ENCODE assay signal across 14 cellular contexts in the genomic region with DNA sequence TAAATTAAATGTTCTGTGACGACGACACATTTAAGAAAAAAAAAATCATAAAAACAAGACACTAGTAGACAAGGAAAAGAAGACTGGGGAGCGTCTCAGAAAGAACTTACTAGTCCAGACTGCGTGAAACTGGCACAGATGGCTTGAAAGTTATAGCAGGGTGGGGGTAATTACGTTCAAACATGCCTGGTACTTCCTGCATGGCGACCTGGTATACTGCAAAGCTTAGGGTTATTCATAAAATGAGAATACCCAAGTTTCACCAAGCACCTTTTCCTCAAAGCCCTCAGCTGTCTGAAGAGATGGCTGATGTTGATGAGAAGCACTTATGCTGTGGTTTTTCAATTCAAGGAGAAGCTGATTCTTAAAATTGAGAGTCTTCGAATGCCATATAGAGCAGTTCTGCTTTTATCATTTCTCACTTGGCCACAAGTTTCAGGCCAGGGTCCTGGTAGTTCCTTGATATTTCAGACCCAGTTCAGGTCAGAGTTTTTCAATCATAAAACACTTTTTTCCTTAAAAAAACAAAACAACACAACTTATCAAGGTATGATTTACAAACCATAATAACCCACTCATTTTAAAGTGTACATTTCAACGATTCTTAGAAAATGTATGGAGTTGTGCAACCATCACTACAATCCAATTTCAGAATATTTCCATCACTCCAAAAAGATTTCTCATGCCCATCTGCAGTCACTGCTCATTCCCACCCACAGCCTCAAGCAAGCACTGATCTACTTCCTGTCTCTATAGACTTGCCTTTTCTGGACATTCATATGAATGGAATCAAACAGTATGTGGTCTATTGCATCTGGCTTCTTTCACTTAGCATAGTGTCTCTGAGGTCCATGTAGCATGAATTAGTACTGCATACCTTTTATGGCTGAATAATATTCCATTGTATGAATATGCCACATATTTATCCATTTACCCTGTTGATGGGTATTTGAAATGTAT. TPM values are rescaled to one million over a fixed set of nuclear protein-coding genes. Genes with fewer than 3 reads are reported as not detected.
DNase-seq lines count a peak whose midpoint lies in the region; ATAC-seq lines count a peak whose summit lies in the region.
"Had no signal": no experiment of that assay in that cellular context is flagged by ENCODE, and none has a peak within 500 bp of the region (broad histone marks: within the 10 kb centered on the region; RNA-seq: fewer than 3 reads in every experiment).

No MANE protein-coding gene starts in this region.

- peak overlapping the region; percentile 0 for H3K9ac ChIP-seq in skeletal muscle satellite cell (ENCODE audit: low read depth, low read length)
- H3K9ac ChIP-seq: neural progenitor cell had no signal

- no peak for DNase-seq in activated T-cell treated with anti-CD3 and anti-CD28 coated beads, Interleukin-2, amount 50 U/mL, for 72 hours
- no peak for DNase-seq in activated T-cell treated with anti-CD3 and anti-CD28 coated beads, Interleukin-2, amount 50 U/mL, for 24 hours
- DNase-seq in NCI-H524 treated with DMSO at 0.1 percent for 48 hours (lab: John Stamatoyannopoulos, UW) (peak; percentile 20), iPS-NIHi11 (ENCODE audit: low spot score) (no peak), pons (ENCODE audit: low spot score) (no peak), cerebellar cortex (ENCODE audit: low spot score) (no peak)
- no peak for DNase-seq in activated T-helper 2 cell treated with anti-CD3 and anti-CD28 coated beads, Interferon-gamma antibody, Interleukin-2, Interleukin-4, amounts not matched to agents 10 μg/mL and 5 μg/mL and 100 μg/mL, durations not matched to agents 14 hours and 24 hours and 36 hours (ENCODE audit: low spot score)
- DNase-seq: amniotic stem cell, DMS153, gastrocnemius medialis had no signal

- H3K9me3 Mint-ChIP-seq in activated T-cell treated with anti-CD3 and anti-CD28 coated beads, Interleukin-2, amount 50 U/mL, for 72 hours: no peaks in the 10 kb centered on the region
- H3K9me3 Mint-ChIP-seq in activated T-cell treated with anti-CD3 and anti-CD28 coated beads, Interleukin-2, amount 50 U/mL, for 24 hours: no peaks in the 10 kb centered on the region
- H3K9me3 Mint-ChIP-seq in activated T-helper 2 cell treated with anti-CD3 and anti-CD28 coated beads, Interferon-gamma antibody, Interleukin-2, Interleukin-4, amounts not matched to agents 10 μg/mL and 5 μg/mL and 100 μg/mL, durations not matched to agents 14 hours and 24 hours and 36 hours: no peaks in the 10 kb centered on the region
- H3K9me3 Mint-ChIP-seq: neural progenitor cell had no signal

- no peaks in the 10 kb centered on the region for H3K9me3 ChIP-seq in skeletal muscle satellite cell (replicated peaks; ENCODE audit: low read length)
- H3K9me3 ChIP-seq: gastrocnemius medialis, HAP-1 had no signal

- intact Hi-C loops in activated T-helper 2 cell treated with anti-CD3 and anti-CD28 coated beads, Interferon-gamma antibody, Interleukin-2, Interleukin-4, amounts not matched to agents 10 μg/mL and 5 μg/mL and 100 μg/mL, durations not matched to agents 14 hours and 24 hours and 36 hours (cut with micrococcal nuclease): no loop called here

- no peaks in the 10 kb centered on the region for H3K27me3 ChIP-seq in skeletal muscle satellite cell (ENCODE audit: control insufficient read depth, insufficient read depth, low read length)
- H3K27me3 ChIP-seq: gastrocnemius medialis, neural progenitor cell had no signal

- no peaks in the 10 kb centered on the region for H3K36me3 ChIP-seq in skeletal muscle satellite cell (ENCODE audit: insufficient read depth, low read length)
- H3K36me3 ChIP-seq: gastrocnemius medialis, HAP-1, neural progenitor cell had no signal

- peak overlapping the region; percentile 2 for H3K4me3 ChIP-seq in skeletal muscle satellite cell (ENCODE audit: low read length)
- H3K4me3 ChIP-seq: gastrocnemius medialis, HAP-1, neural progenitor cell, skin epidermis had no signal

- peaks cover 10% of the 10 kb centered on the region for H3K4me1 Mint-ChIP-seq in activated T-cell treated with anti-CD3 and anti-CD28 coated beads, Interleukin-2, amount 50 U/mL, for 72 hours (ENCODE audit: low read depth)
- H3K4me1 Mint-ChIP-seq in activated T-cell treated with anti-CD3 and anti-CD28 coated beads, Interleukin-2, amount 50 U/mL, for 24 hours (ENCODE audit: low read depth): peaks cover 9% of the 10 kb centered on the region
- peaks cover 10% of the 10 kb centered on the region for H3K4me1 Mint-ChIP-seq in activated T-helper 2 cell treated with anti-CD3 and anti-CD28 coated beads, Interferon-gamma antibody, Interleukin-2, Interleukin-4, amounts not matched to agents 10 μg/mL and 5 μg/mL and 100 μg/mL, durations not matched to agents 14 hours and 24 hours and 36 hours (ENCODE audit: low read depth)
- H3K4me1 Mint-ChIP-seq: neural progenitor cell had no signal

- no peak overlapping the region for H3K27ac Mint-ChIP-seq in activated T-cell treated with anti-CD3 and anti-CD28 coated beads, Interleukin-2, amount 50 U/mL, for 72 hours
- no peak overlapping the region for H3K27ac Mint-ChIP-seq in activated T-cell treated with anti-CD3 and anti-CD28 coated beads, Interleukin-2, amount 50 U/mL, for 24 hours
- H3K27ac Mint-ChIP-seq in activated T-helper 2 cell treated with anti-CD3 and anti-CD28 coated beads, Interferon-gamma antibody, Interleukin-2, Interleukin-4, amounts not matched to agents 10 μg/mL and 5 μg/mL and 100 μg/mL, durations not matched to agents 14 hours and 24 hours and 36 hours: peak overlapping the region; percentile 40
- H3K27ac Mint-ChIP-seq: neural progenitor cell had no signal

- peaks cover 24% of the 10 kb centered on the region for H3K27me3 Mint-ChIP-seq in activated T-cell treated with anti-CD3 and anti-CD28 coated beads, Interleukin-2, amount 50 U/mL, for 72 hours (ENCODE audit: low read depth)
- peaks cover 14% of the 10 kb centered on the region for H3K27me3 Mint-ChIP-seq in activated T-cell treated with anti-CD3 and anti-CD28 coated beads, Interleukin-2, amount 50 U/mL, for 24 hours
- peaks cover 23% of the 10 kb centered on the region for H3K27me3 Mint-ChIP-seq in activated T-helper 2 cell treated with anti-CD3 and anti-CD28 coated beads, Interferon-gamma antibody, Interleukin-2, Interleukin-4, amounts not matched to agents 10 μg/mL and 5 μg/mL and 100 μg/mL, durations not matched to agents 14 hours and 24 hours and 36 hours (ENCODE audit: low read depth)

- ATAC-seq in activated T-cell treated with anti-CD3 and anti-CD28 coated beads, Interleukin-2, amount 50 U/mL, for 72 hours (replicated peaks in 1 of 2): peak; percentile 37 to 64

- peaks cover 16% of the 10 kb centered on the region for H3K4me1 ChIP-seq in skeletal muscle satellite cell (ENCODE audit: control insufficient read depth, insufficient read depth, low read length)
- H3K4me1 ChIP-seq: gastrocnemius medialis had no signal

- H3K36me3 Mint-ChIP-seq in activated T-cell treated with anti-CD3 and anti-CD28 coated beads, Interleukin-2, amount 50 U/mL, for 72 hours (ENCODE audit: insufficient read depth in 2 of 2): no peaks in the 10 kb centered on the region
- no peaks in the 10 kb centered on the region for H3K36me3 Mint-ChIP-seq in activated T-cell treated with anti-CD3 and anti-CD28 coated beads, Interleukin-2, amount 50 U/mL, for 24 hours (ENCODE audit: low read depth)
- H3K36me3 Mint-ChIP-seq in activated T-helper 2 cell treated with anti-CD3 and anti-CD28 coated beads, Interferon-gamma antibody, Interleukin-2, Interleukin-4, amounts not matched to agents 10 μg/mL and 5 μg/mL and 100 μg/mL, durations not matched to agents 14 hours and 24 hours and 36 hours (ENCODE audit: low read depth): no peaks in the 10 kb centered on the region
- H3K36me3 Mint-ChIP-seq: neural progenitor cell had no signal

- H3K4me2 ChIP-seq in skeletal muscle satellite cell (ENCODE audit: low read length): peak overlapping the region; percentile 49

- peak overlapping the region in 1 of 2 donors; percentile 49 for H3K4me3 Mint-ChIP-seq in activated T-cell treated with anti-CD3 and anti-CD28 coated beads, Interleukin-2, amount 50 U/mL, for 72 hours
- no peak overlapping the region for H3K4me3 Mint-ChIP-seq in activated T-cell treated with anti-CD3 and anti-CD28 coated beads, Interleukin-2, amount 50 U/mL, for 24 hours
- H3K4me3 Mint-ChIP-seq in activated T-helper 2 cell treated with anti-CD3 and anti-CD28 coated beads, Interferon-gamma antibody, Interleukin-2, Interleukin-4, amounts not matched to agents 10 μg/mL and 5 μg/mL and 100 μg/mL, durations not matched to agents 14 hours and 24 hours and 36 hours (ENCODE audit: low read depth): no peak overlapping the region
- H3K4me3 Mint-ChIP-seq: neural progenitor cell had no signal

RNA-seq across cellular contexts. Expression of gene PCOLCE2, which starts 24.6 kb away (rescaled TPM):
- not detected for total RNA-seq in activated T-cell treated with anti-CD3 and anti-CD28 coated beads, Interleukin-2, amount 50 U/mL, for 72 hours
- not detected in 2 replicates for total RNA-seq in activated T-helper 2 cell treated with anti-CD3 and anti-CD28 coated beads, Interferon-gamma antibody, Interleukin-2, Interleukin-4, amounts not matched to agents 10 μg/mL and 5 μg/mL and 100 μg/mL, durations not matched to agents 14 hours and 24 hours and 36 hours
- 50.4 and 66.2 TPM in 2 replicates for total RNA-seq in skeletal muscle satellite cell (2012; rRNA removed)
